In genomic region chr2:229884775-229885699, GRCh38 we compare ENCODE assay signal across 13 cellular contexts. TPM values are rescaled to one million over a fixed set of nuclear protein-coding genes. Genes with fewer than 3 reads are reported as not detected.
DNase-seq lines count a peak whose midpoint lies in the region; ATAC-seq and TF ChIP-seq lines count a peak whose summit lies in the region.
"Had no signal": no experiment of that assay in that cellular context is flagged by ENCODE, and none has a peak within 500 bp of the region (broad histone marks: within the 10 kb centered on the region; RNA-seq: fewer than 3 reads in every experiment).

No MANE protein-coding gene starts in this region.

- H3K36me3 ChIP-seq in GM06990 (ENCODE audit: control insufficient read depth, insufficient read depth, low read length) (no peaks in the 10 kb centered on the region; the same call in 1 of the 2 replicates), prostate gland (no peaks in the 10 kb centered on the region)

- H3K27ac ChIP-seq in prostate gland, result no peak overlapping the region
- H3K27ac ChIP-seq: stomach had no signal

- TF ChIP-seq POLR2A in prostate gland (IDR thresholded peaks at IDR 0.05), result no peak

- H3K27me3 ChIP-seq in GM06990 (replicated peaks; ENCODE audit: control insufficient read depth, insufficient read depth, low read length) (no peaks in the 10 kb centered on the region), prostate gland (replicated peaks; ENCODE audit: insufficient read depth) (no peaks in the 10 kb centered on the region)
- H3K27me3 ChIP-seq: stomach had no signal

- DNase-seq in GM06990 (ENCODE audit: extremely low read depth, insufficient read length) (peak; percentile 30), islet precursor cell (no peak), DMS 273 (lab: John Stamatoyannopoulos, UW; ENCODE audit: unreplicated experiment) (no peak), DMS153 treated with DMSO at 0.1 percent for 48 hours (lab: John Stamatoyannopoulos, UW; ENCODE audit: unreplicated experiment) (no peak), prostate gland (ENCODE audit: low spot score) (no peak)
- DNase-seq: activated gamma-delta T cell, foreskin melanocyte, HFFc6, nucleus accumbens, stomach had no signal

- 79% methylated on average over 5 of the region's 5 CpGs for WGBS in prostate gland

- H3K4me3 ChIP-seq in GM06990 (replicated peaks; ENCODE audit: low read depth, low read length) (no peak overlapping the region), prostate gland (no peak overlapping the region)
- H3K4me3 ChIP-seq: stomach had no signal

- intact Hi-C loops in prostate gland (cut with DNase I), result no loop called here

- H3K9me3 ChIP-seq in prostate gland, result no peaks in the 10 kb centered on the region
- H3K9me3 ChIP-seq: stomach had no signal

- TF ChIP-seq CTCF in GM06990 (IDR thresholded peaks at IDR 0.05; ENCODE audit: insufficient read depth, low read length, poor library complexity, severe bottlenecking) (peak; percentile 17), prostate gland (IDR thresholded peaks at IDR 0.05) (no peak)

- H3K4me1 ChIP-seq in prostate gland (replicated peaks), result no peaks in the 10 kb centered on the region

- peak; percentile 80 for ATAC-seq in GM18909 (IDR thresholded peaks at IDR 0.05; ENCODE audit: poor library complexity, unreplicated experiment)
- ATAC-seq in HG02588 (IDR thresholded peaks at IDR 0.05; ENCODE audit: unreplicated experiment), result peak; percentile 72
- peak; percentile 76 for ATAC-seq in HG03442 (IDR thresholded peaks at IDR 0.05; ENCODE audit: unreplicated experiment)

RNA-seq across cellular contexts. Expression of gene TRIP12, which starts 36.8 kb away (rescaled TPM):
- total RNA-seq in prostate gland, result 100 to 1,000 TPM; 182 to 289 TPM

RNA-seq across cellular contexts. Expression of gene FBXO36, which starts 37.3 kb away (rescaled TPM):
- total RNA-seq in prostate gland, result 1 to 10 TPM; 5.6 to 8.4 TPM
